ENCODE assay signal across 16 cellular contexts in genomic region chr22:31446767-31447166, GRCh38. TPM values are rescaled to one million over a fixed set of nuclear protein-coding genes. Genes with fewer than 3 reads are reported as not detected.
DNase-seq lines count a peak whose midpoint lies in the region; ATAC-seq, FAIRE-seq and TF ChIP-seq lines count a peak whose summit lies in the region.
"Had no signal": no experiment of that assay in that cellular context is flagged by ENCODE, and none has a peak within 500 bp of the region (broad histone marks: within the 10 kb centered on the region; RNA-seq: fewer than 3 reads in every experiment).

No MANE protein-coding gene starts in this region.

- peaks cover 6 to 27% (median 15%) of the 10 kb centered on the region in 3 donors for H3K36me3 Mint-ChIP-seq in immature natural killer cell

- H4K20me1 ChIP-seq in KMS-11 (ENCODE audit: insufficient read depth) = no peaks in the 10 kb centered on the region
- peaks cover 0 to 3% of the 10 kb centered on the region in 2 experiments for H4K20me1 ChIP-seq in H1 (replicated peaks in 1 of 2; ENCODE audit: control insufficient read depth in 1 of 2, insufficient read depth in 2 of 2, low read length in 2 of 2)

- CTCF ChIA-PET in H1 (lab: Charles Lee; ENCODE audit: partially characterized antibody) = interaction anchor here (1.4 to 2.1 kb wide), 2 partner anchors 8 to 21 kb away, joined by 4 to 7 read pairs; no protein-coding TSS in a partner anchor

- no peak overlapping the region for H2BK20ac ChIP-seq in H1 (ENCODE audit: low read length)

- H3K27ac ChIP-seq in heart right ventricle (peak overlapping the region in 6 of 10 donors; percentile 69 to 83 (median 75)), KMS-11 (no peak overlapping the region; the same call in 1 of the 2 replicates), H1 (ENCODE audit: low read depth, low read length) (no peak overlapping the region)
- H3K27ac ChIP-seq: C4-2B, GM23248 had no signal

- H3K9me3 ChIP-seq in heart right ventricle (no peaks in the 10 kb centered on the region), H1 (ENCODE audit: insufficient read depth in 2 of 2, low read depth in 1 of 2, low read length in 1 of 2) (no peaks in the 10 kb centered on the region)
- H3K9me3 ChIP-seq: BE2C had no signal

- no peaks in the 10 kb centered on the region for H3K79me1 ChIP-seq in H1 (ENCODE audit: low read depth, low read length)

- no peak for TF ChIP-seq RAD21 in H1 (IDR thresholded peaks at IDR 0.05 in 1 of 2, conservative IDR thresholded peaks at IDR 0.05 in 1 of 2; ENCODE audit: low read depth in 2 of 2, low read length in 2 of 2)

- H4K5ac ChIP-seq in H1 (ENCODE audit: insufficient read length, low read depth, low read length) = no peak overlapping the region

- H3K27me3 Mint-ChIP-seq in immature natural killer cell (ENCODE audit: low read depth in 3 of 3) = no peaks in the 10 kb centered on the region
- H3K27me3 Mint-ChIP-seq: CD4-positive, alpha-beta memory T cell had no signal

- no peak overlapping the region for H2BK120ac ChIP-seq in H1 (replicated peaks; ENCODE audit: low read depth, low read length)

- peaks cover 0 to 88% (median 18%) of the 10 kb centered on the region in 9 donors for H3K36me3 ChIP-seq in heart right ventricle
- H3K36me3 ChIP-seq in KMS-11 (ENCODE audit: insufficient read depth) = no peaks in the 10 kb centered on the region
- peaks cover 7 to 19% (median 12%) of the 10 kb centered on the region in 4 experiments for H3K36me3 ChIP-seq in H1 (ENCODE audit: control insufficient read depth in 2 of 4, insufficient read depth in 4 of 4, low read length in 3 of 4)

- no peak overlapping the region for H3K4ac ChIP-seq in H1 (replicated peaks; ENCODE audit: insufficient read length, low read depth, low read length)

- intact Hi-C loops in heart right ventricle (cut with DNase I) = no loop called here
- intact Hi-C loops in left ventricle myocardium superior (cut with micrococcal nuclease) = no loop called here

- H3K4me1 ChIP-seq in heart right ventricle (peaks cover 0 to 77% (median 20%) of the 10 kb centered on the region in 9 donors), KMS-11 (ENCODE audit: low read depth, poor library complexity, severe bottlenecking) (peaks cover 29% of the 10 kb centered on the region), H1 (replicated peaks in 1 of 4; ENCODE audit: control insufficient read depth in 3 of 4, insufficient read depth in 4 of 4, low read length in 3 of 4) (no peaks in the 10 kb centered on the region)
- H3K4me1 ChIP-seq: BE2C had no signal

- H2AFZ ChIP-seq in KMS-11 (ENCODE audit: low read depth) = no peak overlapping the region
- H2AFZ ChIP-seq in H1 (ENCODE audit: low read length) = no peak overlapping the region
- H2AFZ ChIP-seq: GM23248 had no signal

- no peak for TF ChIP-seq EP300 in H1 (IDR thresholded peaks at IDR 0.05; ENCODE audit: borderline replicate concordance in 1 of 2, low read depth in 2 of 2, low read length in 2 of 2)

- no peak overlapping the region for H3K23ac ChIP-seq in H1 (ENCODE audit: insufficient read length)

- H4K91ac ChIP-seq in H1 (replicated peaks; ENCODE audit: insufficient read length, low read length) = no peak overlapping the region

- H4K8ac ChIP-seq in H1 (ENCODE audit: extremely low read depth, insufficient read depth, low read length) = no peak overlapping the region

- no peak overlapping the region for H2BK12ac ChIP-seq in H1 (ENCODE audit: low read depth, low read length)

- H3K4me3 ChIP-seq in heart right ventricle (no peak overlapping the region), KMS-11 (IDR thresholded peaks at IDR 0.05; ENCODE audit: insufficient read depth, low read depth, low read length) (no peak overlapping the region), H1 (ENCODE audit: extremely low read depth in 1 of 4, insufficient read depth in 2 of 4, low read depth in 3 of 4, low read length in 4 of 4) (no peak overlapping the region)
- H3K4me3 ChIP-seq: GM12878, GM23248 had no signal

- H3K27ac Mint-ChIP-seq in immature natural killer cell = no peak overlapping the region
- H3K27ac Mint-ChIP-seq: H9 had no signal

- no peaks in the 10 kb centered on the region for H3K23me2 ChIP-seq in H1 (ENCODE audit: low read depth, low read length)

- peaks cover 0 to 4% of the 10 kb centered on the region in 2 donors for H3K4me1 Mint-ChIP-seq in immature natural killer cell
- H3K4me1 Mint-ChIP-seq: CD4-positive, alpha-beta memory T cell had no signal

- POLR2A ChIA-PET in H1 (lab: Charles Lee; ENCODE audit: partially characterized antibody) = interaction anchor here (0.9 to 3.8 kb wide), 2 partner anchors 9 to 13 kb away, joined by 3 to 15 read pairs; no protein-coding TSS in a partner anchor

- peak overlapping the region; percentile 44; the same call in 1 of the 2 replicates for H3K4me2 ChIP-seq in KMS-11
- H3K4me2 ChIP-seq in H1 (ENCODE audit: insufficient read depth in 1 of 2, low read depth in 2 of 2, low read length in 2 of 2) = no peak overlapping the region

- TF ChIP-seq POLR2A in H1 (IDR thresholded peaks at IDR 0.05; ENCODE audit: control extremely low read depth in 1 of 2, low read depth in 2 of 2, low read length in 2 of 2) = no peak

- no peak for FAIRE-seq in H1 (lab: Jason Lieb, UNC)
- FAIRE-seq: A204.1, GM12878, GM18507 had no signal

- no peaks in the 10 kb centered on the region for H3K79me2 ChIP-seq in KMS-11 (ENCODE audit: insufficient read depth, low read depth)
- no peaks in the 10 kb centered on the region for H3K79me2 ChIP-seq in H1 (ENCODE audit: control insufficient read depth in 1 of 2, insufficient read depth in 2 of 2, low read length in 2 of 2)

- no peak overlapping the region for H2BK15ac ChIP-seq in H1 (ENCODE audit: low read length)

- TF ChIP-seq CTCF in heart right ventricle (IDR thresholded peaks at IDR 0.05) (no peak), KMS-11 (conservative IDR thresholded peaks at IDR 0.05; ENCODE audit: low read depth, low read length) (no peak), H1 (IDR thresholded peaks at IDR 0.05; ENCODE audit: control extremely low read depth in 1 of 3, insufficient read depth in 1 of 3, low read depth in 1 of 3, low read length in 3 of 3) (no peak)

- no peaks in the 10 kb centered on the region for H3K27me3 ChIP-seq in heart right ventricle
- H3K27me3 ChIP-seq in KMS-11 (ENCODE audit: insufficient read depth, low read depth) = no peaks in the 10 kb centered on the region
- peaks cover 0 to 1% (median 0%) of the 10 kb centered on the region in 4 experiments; a peak in 1 of 7 replicates for H3K27me3 ChIP-seq in H1 (replicated peaks in 1 of 4; ENCODE audit: control insufficient read depth in 3 of 4, extremely low read depth in 1 of 4, insufficient read depth in 3 of 4, low read length in 3 of 4)
- H3K27me3 ChIP-seq: BE2C had no signal

- no peak overlapping the region for H2BK5ac ChIP-seq in H1 (ENCODE audit: low read depth, low read length)

- DNase-seq in heart right ventricle = no peak
- no peak for DNase-seq in left ventricle myocardium superior
- no peak for DNase-seq in H1 (ENCODE audit: low read depth in 1 of 2, low spot score in 2 of 2)
- DNase-seq in HPDE6-E6E7 (ENCODE audit: extremely low spot score) = no peak
- no peak for DNase-seq in NCI-H1092 treated with DMSO at 0.1 percent for 48 hours (lab: John Stamatoyannopoulos, UW)
- DNase-seq in immature natural killer cell = no peak
- DNase-seq: BE2C; CD4-positive, alpha-beta memory T cell; DMS79; H9 had no signal

- no peak overlapping the region for H2AK5ac ChIP-seq in H1 (ENCODE audit: low read depth, low read length)

- H3K9me3 Mint-ChIP-seq in immature natural killer cell = no peaks in the 10 kb centered on the region
- H3K9me3 Mint-ChIP-seq: CD4-positive, alpha-beta memory T cell; H9 had no signal

- H3K14ac ChIP-seq in H1 (ENCODE audit: insufficient read length) = no peak overlapping the region

- no peak overlapping the region for H3K9ac ChIP-seq in KMS-11
- no peak overlapping the region for H3K9ac ChIP-seq in H1 (replicated peaks in 1 of 4; ENCODE audit: extremely low read depth in 1 of 4, low read depth in 3 of 4, low read length in 3 of 4)
- H3K9ac ChIP-seq: GM23248 had no signal

- H3K4me3 Mint-ChIP-seq in immature natural killer cell = no peak overlapping the region
- H3K4me3 Mint-ChIP-seq: CD4-positive, alpha-beta memory T cell; H9 had no signal

- ATAC-seq in heart right ventricle (no peak), left ventricle myocardium superior (no peak)
- ATAC-seq: GM12878 had no signal

- H3K56ac ChIP-seq in H1 (replicated peaks; ENCODE audit: insufficient read length, low read depth, low read length) = no peak overlapping the region

- no peak overlapping the region for H3K18ac ChIP-seq in H1 (ENCODE audit: extremely low read depth, low read length)

- 83 to 86% methylated on average over 2 of the region's 2 CpGs for WGBS in heart right ventricle, 2 donors
- 88% methylated on average over 2 of the region's 2 CpGs; no CpG with 5 or more reads in 1 of the 2 experiments for WGBS in H1 (ENCODE audit: extremely low coverage in 1 of 2, insufficient coverage in 1 of 2, insufficient read length in 1 of 2, insufficient replicate concordance in 2 of 2, low coverage in 1 of 2, low lambda C conversion rate in 2 of 2, missing lambda C conversion rate in 1 of 2), 2 experiments

RNA-seq across cellular contexts. Expression of gene EIF4ENIF1, which starts 42.9 kb away (rescaled TPM):
- total RNA-seq in heart right ventricle = 10 to 100 TPM; 20.3 to 31.9 (median 22.7) TPM
- 10 to 100 TPM in 1 of 2 donors, 1 to 10 TPM in 1; 9.0 to 10.3 TPM for polyA plus RNA-seq in heart right ventricle
- 26.8 TPM for total RNA-seq in left ventricle myocardium superior
- 23.2 and 23.6 TPM in 2 replicates for total RNA-seq in H1 (2021; fragmentation: NEBNext Ultra II Directional; extraction: Animal tissue kit (Norgen Biotek cat#: 25700))
- polyA plus RNA-seq in H1 (2011; rRNA removed) = 18.7 and 21.9 TPM in 2 replicates
- polyA plus RNA-seq in H1 (2011; cell fraction: cytosol; rRNA removed) = 16.2 TPM
- polyA plus RNA-seq in H1 (2011; cell fraction: nucleus; rRNA removed) = 20.7 TPM
- polyA plus RNA-seq in H1 (2012, experiment 1 of 2) = 17.3 to 20.0 TPM (median 18.3 TPM) in 4 replicates
- 3.3 TPM for polyA plus RNA-seq in H1 (2012, experiment 2 of 2)
- 12.2 TPM for polyA plus RNA-seq in H1 (2013, experiment 1 of 2)
- polyA plus RNA-seq in H1 (2013, experiment 2 of 2) = 12.4 TPM
- polyA minus RNA-seq in H1 (2011; rRNA and poly(A)+ RNA removed) = 25.8 and 26.2 TPM in 2 replicates
- polyA minus RNA-seq in H1 (2011; cell fraction: cytosol; rRNA and poly(A)+ RNA removed) = 11.4 TPM
- polyA minus RNA-seq in H1 (2011; cell fraction: nucleus; rRNA and poly(A)+ RNA removed) = 24.8 TPM
- 10 to 100 TPM in 1 of 3 donors, 1 to 10 TPM in 2; 6.9 to 21.1 (median 9.7) TPM for polyA plus RNA-seq in immature natural killer cell

RNA-seq across cellular contexts. Expression of gene DRG1, which starts 47.4 kb away (rescaled TPM):
- total RNA-seq in heart right ventricle (10 to 100 TPM; 50.4 to 76.7 (median 60.2) TPM), left ventricle myocardium superior (67.4 TPM)
- polyA plus RNA-seq in heart right ventricle (10 to 100 TPM; 65.7 to 71.7 TPM), H1 (2011; rRNA removed) (27.2 and 45.3 TPM in 2 replicates), immature natural killer cell (100 to 1,000 TPM in 2 of 3 donors, 10 to 100 TPM in 1; 82.0 to 129 (median 105) TPM)
- total RNA-seq in H1 (2021; fragmentation: NEBNext Ultra II Directional; extraction: Animal tissue kit (Norgen Biotek cat#: 25700)) = 70.8 and 81.9 TPM in 2 replicates
- 69.1 TPM for polyA plus RNA-seq in H1 (2011; cell fraction: cytosol; rRNA removed)
- 20.8 TPM for polyA plus RNA-seq in H1 (2011; cell fraction: nucleus; rRNA removed)
- polyA plus RNA-seq in H1 (2012, experiment 1 of 2) = 91.7 to 120 TPM (median 96.6 TPM) in 4 replicates
- 27.6 TPM for polyA plus RNA-seq in H1 (2012, experiment 2 of 2)
- 51.1 TPM for polyA plus RNA-seq in H1 (2013, experiment 1 of 2)
- 55.9 TPM for polyA plus RNA-seq in H1 (2013, experiment 2 of 2)
- polyA minus RNA-seq in H1 (2011; rRNA and poly(A)+ RNA removed) = 79.6 and 83.0 TPM in 2 replicates
- 58.8 TPM for polyA minus RNA-seq in H1 (2011; cell fraction: cytosol; rRNA and poly(A)+ RNA removed)
- 39.2 TPM for polyA minus RNA-seq in H1 (2011; cell fraction: nucleus; rRNA and poly(A)+ RNA removed)

RNA-seq across cellular contexts. Expression of gene SFI1, which starts 49.6 kb away (rescaled TPM):
- total RNA-seq in heart right ventricle = 10 to 100 TPM in 1 of 10 donors, 1 to 10 TPM in 9; 6.1 to 12.1 (median 7.3) TPM
- 10 to 100 TPM in 1 of 2 donors, 1 to 10 TPM in 1; 4.7 to 20.1 TPM for polyA plus RNA-seq in heart right ventricle
- total RNA-seq in left ventricle myocardium superior = 8.8 TPM
- total RNA-seq in H1 (2021; fragmentation: NEBNext Ultra II Directional; extraction: Animal tissue kit (Norgen Biotek cat#: 25700)) = 30.1 and 31.2 TPM in 2 replicates
- 10.4 and 19.6 TPM in 2 replicates for polyA plus RNA-seq in H1 (2011; rRNA removed)
- polyA plus RNA-seq in H1 (2011; cell fraction: cytosol; rRNA removed) = 21.6 TPM
- 108 TPM for polyA plus RNA-seq in H1 (2011; cell fraction: nucleus; rRNA removed)
- polyA plus RNA-seq in H1 (2012, experiment 1 of 2) = 21.3 to 26.3 TPM (median 24.8 TPM) in 4 replicates
- polyA plus RNA-seq in H1 (2012, experiment 2 of 2) = 6.0 TPM
- 13.5 TPM for polyA plus RNA-seq in H1 (2013, experiment 1 of 2)
- polyA plus RNA-seq in H1 (2013, experiment 2 of 2) = 11.4 TPM
- polyA minus RNA-seq in H1 (2011; rRNA and poly(A)+ RNA removed) = 25.3 and 28.1 TPM in 2 replicates
- 23.9 TPM for polyA minus RNA-seq in H1 (2011; cell fraction: cytosol; rRNA and poly(A)+ RNA removed)
- 55.0 TPM for polyA minus RNA-seq in H1 (2011; cell fraction: nucleus; rRNA and poly(A)+ RNA removed)
- 10 to 100 TPM in 2 of 3 donors, 1 to 10 TPM in 1; 4.2 to 31.5 (median 11.1) TPM for polyA plus RNA-seq in immature natural killer cell

Comparison
In these comparisons a context has a peak if more than half of its experiments do, and no peak if none do; other contexts are left out.
1. H3K27ac ChIP-seq: peak in heart right ventricle (6 of 10); none in KMS-11 (single experiment) and H1 (single experiment).